ENCODE assay signal across 22 cellular contexts in the genomic region with DNA sequence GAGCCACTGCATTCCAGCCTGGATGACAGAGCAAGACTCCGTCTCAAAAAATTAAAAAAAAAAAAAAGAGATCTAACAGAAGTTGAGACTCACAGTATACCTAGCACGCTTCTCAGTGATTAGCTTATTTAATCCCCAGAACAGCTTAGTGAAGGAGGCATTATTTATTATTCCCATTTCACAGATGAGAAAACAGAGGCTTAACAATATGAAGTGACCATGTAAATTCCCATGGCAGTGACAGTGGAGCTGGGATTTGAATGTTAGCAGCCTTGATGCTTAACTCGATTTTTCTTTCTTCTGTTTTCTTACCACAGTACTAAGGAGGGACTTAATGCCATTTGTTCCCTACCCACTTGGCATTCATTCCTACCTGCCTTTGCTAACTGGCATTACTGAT.
"Had no signal": no experiment of that assay in that cellular context is flagged by ENCODE, and none has a peak within 500 bp of the region (broad histone marks: within the 10 kb centered on the region; RNA-seq: fewer than 3 reads in every experiment).

No MANE protein-coding gene starts in this region.

- H3K9me3 ChIP-seq: Peyer's patch, SJCRH30 had no signal

- H3K27ac ChIP-seq: KMS-11, Peyer's patch, SJCRH30 had no signal

- H3K9ac ChIP-seq: KMS-11 had no signal

- H3K36me3 ChIP-seq: Peyer's patch, SJCRH30 had no signal

- H3K4me3 ChIP-seq: Peyer's patch, SJCRH30 had no signal

- H3K27me3 ChIP-seq: Peyer's patch, SJCRH30 had no signal

- H3K4me2 ChIP-seq: KMS-11 had no signal

- DNase-seq: IMR-90, Kasumi-1, MM.1S, NCI-H1092 treated with DMSO at 0.1 percent for 48 hours, NCI-H1436, NCI-H187, NCI-H2029, NCI-H2081 treated with DMSO at 0.1 percent for 48 hours, NCI-H2171, NCI-H226, NCI-H446, NCI-H510A, NCI-H524 treated with DMSO at 0.1 percent for 48 hours, NCI-H69, NCI-H774, PC-3, Peyer's patch, SHP77 treated with DMSO at 0.1 percent for 48 hours, SJCRH30 had no signal

- ATAC-seq: PC-3, Right ventricle myocardium inferior, SK-N-SH treated with all-trans-retinoic acid at 6 μM for 48 hours had no signal
